ENCODE assay signal across 8 cellular contexts in the genomic region with DNA sequence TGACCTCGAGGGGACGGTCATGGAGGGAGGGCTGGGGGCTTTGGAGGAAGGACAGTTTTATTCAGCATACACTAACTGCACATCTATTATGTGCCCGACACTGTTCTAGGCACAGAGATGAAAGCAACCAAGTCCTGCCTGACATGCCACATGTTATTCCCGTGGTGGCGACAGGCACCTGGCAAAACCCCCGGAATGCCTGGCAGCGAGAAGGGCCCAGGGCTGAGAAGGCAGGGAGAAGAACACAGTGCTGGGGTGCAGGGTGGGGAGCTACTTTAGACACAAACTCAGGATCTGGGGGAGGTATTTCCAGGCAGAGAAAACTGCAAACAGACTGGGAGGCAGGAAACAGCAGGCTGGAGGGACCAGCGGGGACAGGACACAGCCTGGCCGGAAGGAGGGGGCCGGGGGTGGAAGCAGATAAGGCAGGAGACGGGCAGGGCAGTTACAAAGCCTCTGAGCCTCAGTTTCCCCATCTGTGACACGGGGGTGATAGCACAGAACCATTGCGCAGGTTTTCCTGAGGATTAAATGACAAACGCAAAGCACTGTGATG.
DNase-seq lines count a peak whose midpoint lies in the region; ATAC-seq and TF ChIP-seq lines count a peak whose summit lies in the region.

No MANE protein-coding gene starts in this region.

- intact Hi-C loops in activated CD4-positive, alpha-beta T cell treated with anti-CD3 and anti-CD28 coated beads for 36 hours (cut with DNase I, micrococcal nuclease): loop anchor here (2.0 to 10.0 kb wide), 5 partner anchors 43 to 664 kb away; a partner anchor contains a TSS
- intact Hi-C loops in left ventricle myocardium superior (cut with micrococcal nuclease): no loop called here
- intact Hi-C loops in stomach (cut with DNase I; ENCODE audit: low total_unique reads): no loop called here

- no peaks in the 10 kb centered on the region for H3K27me3 ChIP-seq in stomach

- no peaks in the 10 kb centered on the region for H3K9me3 Mint-ChIP-seq in activated CD4-positive, alpha-beta T cell treated with anti-CD3 and anti-CD28 coated beads for 36 hours (ENCODE audit: low read depth)
- H3K9me3 Mint-ChIP-seq in activated CD4-positive, alpha-beta memory T cell treated with anti-CD3 and anti-CD28 coated beads, Interleukin-2, amount 10 ng/mL, durations not matched to agents 7 days and 5 days: no peaks in the 10 kb centered on the region

- no peaks in the 10 kb centered on the region for H3K27me3 Mint-ChIP-seq in activated CD4-positive, alpha-beta T cell treated with anti-CD3 and anti-CD28 coated beads for 36 hours
- no peaks in the 10 kb centered on the region for H3K27me3 Mint-ChIP-seq in activated CD4-positive, alpha-beta memory T cell treated with anti-CD3 and anti-CD28 coated beads, Interleukin-2, amount 10 ng/mL, durations not matched to agents 7 days and 5 days

- CTCF ChIA-PET in activated CD4-positive, alpha-beta T cell treated with anti-CD3 and anti-CD28 coated beads for 36 hours (lab: Charles Lee): interaction anchor here (0.6 to 6.5 kb wide), 8 partner anchors 23 to 170 kb away, joined by 3 to 51 read pairs (median 4); a partner anchor contains a TSS
- CTCF ChIA-PET in activated CD4-positive, alpha-beta memory T cell treated with anti-CD3 and anti-CD28 coated beads, Interleukin-2, amount 10 ng/mL, durations not matched to agents 7 days and 5 days (lab: Charles Lee): interaction anchor here (0.9 to 10.7 kb wide), 5 partner anchors 64 to 184 kb away, joined by 4 to 135 read pairs (median 16); a partner anchor contains a TSS

- peak overlapping the region; percentile 91 for H3K27ac Mint-ChIP-seq in activated CD4-positive, alpha-beta T cell treated with anti-CD3 and anti-CD28 coated beads for 36 hours
- H3K27ac Mint-ChIP-seq in activated CD4-positive, alpha-beta memory T cell treated with anti-CD3 and anti-CD28 coated beads, Interleukin-2, amount 10 ng/mL, durations not matched to agents 7 days and 5 days: peak overlapping the region; percentile 99

- DNase-seq in activated CD4-positive, alpha-beta T cell treated with anti-CD3 and anti-CD28 coated beads for 36 hours: no peak
- DNase-seq in activated CD4-positive, alpha-beta T cell treated with anti-CD3 and anti-CD28 coated beads for 4 hours: no peak
- no peak for DNase-seq in activated CD4-positive, alpha-beta memory T cell treated with anti-CD3 and anti-CD28 coated beads, Interleukin-2, amount 10 ng/mL, durations not matched to agents 7 days and 5 days
- DNase-seq in left ventricle myocardium superior: no peak
- DNase-seq in stomach: no peak
- DNase-seq in KG1 (lab: John Stamatoyannopoulos, UW): no peak
- no peak for DNase-seq in kidney glomerular epithelial cell (lab: John Stamatoyannopoulos, UW)

- no peak for TF ChIP-seq EP300 in stomach (IDR thresholded peaks at IDR 0.05)

- H3K4me3 ChIP-seq in stomach: no peak overlapping the region

- H3K4me3 Mint-ChIP-seq in activated CD4-positive, alpha-beta T cell treated with anti-CD3 and anti-CD28 coated beads for 36 hours: peak overlapping the region; percentile 34
- H3K4me3 Mint-ChIP-seq in activated CD4-positive, alpha-beta memory T cell treated with anti-CD3 and anti-CD28 coated beads, Interleukin-2, amount 10 ng/mL, durations not matched to agents 7 days and 5 days: peak overlapping the region; percentile 39

- ATAC-seq in activated CD4-positive, alpha-beta T cell treated with anti-CD3 and anti-CD28 coated beads for 36 hours: no peak
- ATAC-seq in left ventricle myocardium superior: peak; percentile 19
- ATAC-seq in GM19328 (IDR thresholded peaks at IDR 0.05; ENCODE audit: unreplicated experiment): no peak

- peaks cover 23 to 72% (median 43%) of the 10 kb centered on the region in 4 donors for H3K4me1 ChIP-seq in stomach

- POLR2A ChIA-PET in activated CD4-positive, alpha-beta T cell treated with anti-CD3 and anti-CD28 coated beads for 36 hours (lab: Charles Lee): interaction anchor here (0.6 to 1.5 kb wide), 4 partner anchors 63 to 353 kb away, joined by 4 to 21 read pairs (median 10); a partner anchor contains a TSS
- POLR2A ChIA-PET in activated CD4-positive, alpha-beta memory T cell treated with anti-CD3 and anti-CD28 coated beads, Interleukin-2, amount 10 ng/mL, durations not matched to agents 7 days and 5 days (lab: Charles Lee): interaction anchor here (1.1 to 28.3 kb wide), 5 partner anchors 8 to 70 kb away, joined by 3 to 905 read pairs (median 4); a partner anchor contains a TSS

- peaks cover 77% of the 10 kb centered on the region for H3K4me1 Mint-ChIP-seq in activated CD4-positive, alpha-beta T cell treated with anti-CD3 and anti-CD28 coated beads for 36 hours
- H3K4me1 Mint-ChIP-seq in activated CD4-positive, alpha-beta memory T cell treated with anti-CD3 and anti-CD28 coated beads, Interleukin-2, amount 10 ng/mL, durations not matched to agents 7 days and 5 days: peaks cover 84% of the 10 kb centered on the region

- no peaks in the 10 kb centered on the region for H3K9me3 ChIP-seq in stomach

- no peak for TF ChIP-seq POLR2A in stomach (IDR thresholded peaks at IDR 0.05)

- 66 to 79% (median 71%) methylated on average over 14 of the region's 14 CpGs for WGBS in stomach, 5 donors

- peaks cover 36% of the 10 kb centered on the region for H3K36me3 Mint-ChIP-seq in activated CD4-positive, alpha-beta T cell treated with anti-CD3 and anti-CD28 coated beads for 36 hours (ENCODE audit: low read depth)
- H3K36me3 Mint-ChIP-seq in activated CD4-positive, alpha-beta memory T cell treated with anti-CD3 and anti-CD28 coated beads, Interleukin-2, amount 10 ng/mL, durations not matched to agents 7 days and 5 days (ENCODE audit: low read depth): peaks cover 78% of the 10 kb centered on the region

- peaks cover 2 to 14% (median 9%) of the 10 kb centered on the region in 4 donors for H3K36me3 ChIP-seq in stomach

- H3K27ac ChIP-seq in stomach: peak overlapping the region; percentile 49 to 86 (median 81)

- TF ChIP-seq CTCF in stomach (IDR thresholded peaks at IDR 0.05): no peak

Comparison
In these comparisons a context has a peak if more than half of its experiments do, and no peak if none do; other contexts are left out.
1. intact Hi-C loops: an anchor here in activated CD4-positive, alpha-beta T cell treated with anti-CD3 and anti-CD28 coated beads for 36 hours (2.0 to 10.0 kb wide); none called in left ventricle myocardium superior and stomach.